ENCODE assay signal across 10 cellular contexts in the genomic region with DNA sequence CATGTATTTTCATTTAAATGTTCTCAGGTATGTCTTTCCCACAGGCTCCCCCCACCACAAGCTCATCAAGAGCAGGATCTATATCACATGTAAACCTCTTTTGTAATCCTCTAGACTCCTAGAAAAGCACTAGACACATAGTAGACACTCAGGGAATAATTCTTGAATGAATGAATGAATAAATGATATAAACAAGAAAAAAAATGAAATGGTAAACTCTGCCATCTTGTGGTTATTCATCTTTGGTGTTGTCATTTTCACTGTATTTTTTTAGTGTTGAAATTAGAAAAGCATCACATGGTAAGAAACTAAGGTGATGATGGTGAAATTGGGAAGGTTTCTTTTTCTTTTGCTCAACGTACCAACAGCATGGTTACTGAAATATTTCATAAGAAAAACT. TPM values are rescaled to one million over a fixed set of nuclear protein-coding genes. Genes with fewer than 3 reads are reported as not detected.
A peak's percentile ranks its signal among the peaks of the same experiment; 100 is the strongest.
DNase-seq lines count a peak whose midpoint lies in the region; ATAC-seq, FAIRE-seq and TF ChIP-seq lines count a peak whose summit lies in the region.
"Had no signal": no experiment of that assay in that cellular context is flagged by ENCODE, and none has a peak within 500 bp of the region (broad histone marks: within the 10 kb centered on the region; RNA-seq: fewer than 3 reads in every experiment).

No MANE protein-coding gene starts in this region.

- H3K4me1 ChIP-seq in A549: 0 out of 3 replicates have a peak, but pooled peaks cover 4% of the 10 kb centered on the region
- peaks cover 6% of the 10 kb centered on the region for H3K4me1 ChIP-seq in OCI-LY3 (ENCODE audit: low read length)
- H3K4me1 ChIP-seq: gastrocnemius medialis had no signal

- peak; percentile 23 for FAIRE-seq in A549 (lab: Jason Lieb, UNC)

- no peak overlapping the region for H3K4me2 ChIP-seq in A549
- H3K4me2 ChIP-seq in OCI-LY3 (ENCODE audit: low read length): no peak overlapping the region

- H3K9ac ChIP-seq in OCI-LY3 (ENCODE audit: low read length): no peak overlapping the region

- H3K79me2 ChIP-seq in OCI-LY3 (ENCODE audit: low read length): no peaks in the 10 kb centered on the region

- peak in 1 of 2 experiments; percentile 42 for DNase-seq in A549 (ENCODE audit: low read depth in 1 of 2, low spot score in 1 of 2)
- DNase-seq in ELR (ENCODE audit: low read depth): peak; percentile 51
- peak; percentile 39 for DNase-seq in fibroblast of the aortic adventitia (ENCODE audit: low read depth)
- DNase-seq in GM19240 (ENCODE audit: insufficient read length, low spot score): no peak
- DNase-seq in amniotic stem cell (lab: John Stamatoyannopoulos, UW): no peak
- DNase-seq in OCI-M2 (lab: John Stamatoyannopoulos, UW; ENCODE audit: unreplicated experiment): no peak
- DNase-seq in foreskin melanocyte: no peak
- DNase-seq: gastrocnemius medialis, retina had no signal

- no peaks in the 10 kb centered on the region for H3K27me3 ChIP-seq in OCI-LY3 (ENCODE audit: low read depth, low read length)
- H3K27me3 ChIP-seq: gastrocnemius medialis had no signal

- H3K9me3 ChIP-seq in A549: no peaks in the 10 kb centered on the region
- no peaks in the 10 kb centered on the region for H3K9me3 ChIP-seq in OCI-LY3 (ENCODE audit: insufficient read depth, low read length)
- H3K9me3 ChIP-seq: gastrocnemius medialis had no signal

- WGBS in A549 (ENCODE audit: missing lambda C conversion rate): 3% methylated on average over 1 of the region's 1 CpG

- TF ChIP-seq EP300 in A549 (IDR thresholded peaks at IDR 0.05): no peak

- H4K20me1 ChIP-seq in OCI-LY3 (ENCODE audit: insufficient read depth, low read length): no peaks in the 10 kb centered on the region

- peak overlapping the region in 1 of 2 experiments; percentile 50; a peak in 2 of 6 replicates for H3K27ac ChIP-seq in A549
- H3K27ac ChIP-seq in OCI-LY3 (ENCODE audit: low read length): no peak overlapping the region
- H3K27ac ChIP-seq: gastrocnemius medialis had no signal

- POLR2A ChIA-PET in A549 (lab: Yijun Ruan, JAX): interaction anchor here (0.9 kb wide), 1 partner anchor 60 kb away, joined by 3 read pairs; the partner anchor contains the start of gene MCTS1

- ATAC-seq in A549: no peak; a peak in 1 of 6 replicates
- ATAC-seq: gastrocnemius medialis had no signal

- peak; percentile 61 to 69 for TF ChIP-seq RAD21 in A549 (conservative IDR thresholded peaks at IDR 0.05 in 1 of 2, IDR thresholded peaks at IDR 0.05 in 1 of 2)

- no peak for TF ChIP-seq POLR2A in A549 (IDR thresholded peaks at IDR 0.05; ENCODE audit: low read length)

- peak; percentile 55 for TF ChIP-seq CTCF in A549 (IDR thresholded peaks at IDR 0.05)
- TF ChIP-seq CTCF in OCI-LY3 (IDR thresholded peaks at IDR 0.05; ENCODE audit: low read depth, low read length): peak; percentile 60
- peak; percentile 24 for TF ChIP-seq CTCF in fibroblast of the aortic adventitia (IDR thresholded peaks at IDR 0.05; ENCODE audit: insufficient read depth, low read length)

- H2AFZ ChIP-seq in OCI-LY3 (ENCODE audit: low read depth, low read length): no peak overlapping the region

- no peak overlapping the region for H3K4me3 ChIP-seq in A549
- H3K4me3 ChIP-seq in OCI-LY3 (ENCODE audit: low read length): no peak overlapping the region
- no peak overlapping the region for H3K4me3 ChIP-seq in fibroblast of the aortic adventitia (ENCODE audit: low read depth, low read length)
- H3K4me3 ChIP-seq: gastrocnemius medialis had no signal

- CTCF ChIA-PET in A549 (lab: Yijun Ruan, JAX): interaction anchor here (0.5 to 2.5 kb wide), 21 partner anchors 10 to 171 kb away, joined by 3 to 18 read pairs (median 3); partner anchors contain the start of gene CUL4B

- H3K36me3 ChIP-seq in OCI-LY3 (replicated peaks; ENCODE audit: low read depth, low read length): no peaks in the 10 kb centered on the region
- H3K36me3 ChIP-seq: gastrocnemius medialis had no signal

TF ChIP-seq in A549, 52 proteins besides CTCF, POLR2A, EP300 and RAD21:
- TF ChIP-seq CHD2 (IDR thresholded peaks at IDR 0.05; ENCODE audit: low read length, partially characterized antibody) (no peak), SMC3 (IDR thresholded peaks at IDR 0.05) (peak; percentile 67), CBX2 (IDR thresholded peaks at IDR 0.05; ENCODE audit: borderline replicate concordance, low read depth) (no peak)

RNA-seq across cellular contexts. Expression of gene C1GALT1C1, which starts 34.2 kb away (rescaled TPM):
- 46.0 and 49.6 TPM in 2 replicates for polyA plus RNA-seq in A549 (2011; rRNA removed)
- polyA plus RNA-seq in A549 (2012; cell fraction: cytosol; rRNA removed): 14.9 and 19.1 TPM in 2 replicates
- polyA plus RNA-seq in A549 (2012; cell fraction: nucleus; rRNA removed): 14.4 and 16.9 TPM in 2 replicates
- polyA plus RNA-seq in A549 (2017; fragmentation: RNase III; extraction: RNeasy Plus Mini Kit Qiagen cat#74134 plus additional on column Dnase treatment): 35.9 to 42.8 TPM (median 38.4 TPM) in 3 replicates
- 5.9 and 9.4 TPM in 2 replicates for polyA minus RNA-seq in A549 (2011; rRNA and poly(A)+ RNA removed)
- total RNA-seq in fibroblast of the aortic adventitia (ENCODE audit: low replicate concordance): 41.1 and 47.1 TPM in 2 replicates

Comparison
In these comparisons a context has a peak if more than half of its experiments do, and no peak if none do; other contexts are left out.
1. DNase-seq: peak in ELR (single experiment) and fibroblast of the aortic adventitia (single experiment); none in GM19240 (single experiment), amniotic stem cell (single experiment), OCI-M2 (single experiment) and foreskin melanocyte (single experiment).
2. Peak in every context shown above with its lines, with median percentiles within 50 percentile points of each other: CTCF ChIP-seq.